Comparison of ENCODE assay signal across 12 cellular contexts in genomic region chr11:74380746-74381439, GRCh38. TPM values are rescaled to one million over a fixed set of nuclear protein-coding genes. Genes with fewer than 3 reads are reported as not detected.
DNase-seq lines count a peak whose midpoint lies in the region; ATAC-seq and TF ChIP-seq lines count a peak whose summit lies in the region.
"Had no signal": no experiment of that assay in that cellular context is flagged by ENCODE, and none has a peak within 500 bp of the region (broad histone marks: within the 10 kb centered on the region; RNA-seq: fewer than 3 reads in every experiment).

No MANE protein-coding gene starts in this region.

- no peaks in the 10 kb centered on the region for H3K27me3 ChIP-seq in thyroid gland
- H3K27me3 ChIP-seq: adrenal gland had no signal

- no peak for TF ChIP-seq CTCF in thyroid gland (IDR thresholded peaks at IDR 0.05)

- H3K9me3 Mint-ChIP-seq in activated CD4-positive, alpha-beta T cell treated with anti-CD3 and anti-CD28 coated beads, Interleukin-2, amount 10 ng/mL, durations not matched to agents 24 days and 14 days: no peaks in the 10 kb centered on the region
- no peaks in the 10 kb centered on the region for H3K9me3 Mint-ChIP-seq in effector memory CD8-positive, alpha-beta T cell

- H3K4me3 Mint-ChIP-seq in activated CD4-positive, alpha-beta T cell treated with anti-CD3 and anti-CD28 coated beads, Interleukin-2, amount 10 ng/mL, durations not matched to agents 24 days and 14 days: no peak overlapping the region
- no peak overlapping the region for H3K4me3 Mint-ChIP-seq in effector memory CD8-positive, alpha-beta T cell

- intact Hi-C loops in activated CD4-positive, alpha-beta T cell treated with anti-CD3 and anti-CD28 coated beads, Interleukin-2, amount 10 ng/mL, durations not matched to agents 24 days and 14 days (cut with micrococcal nuclease): no loop called here
- intact Hi-C loops in thyroid gland (cut with DNase I): loop anchor here (10.0 kb wide), 1 partner anchor 126 kb away; no protein-coding TSS in a partner anchor

- H3K4me1 ChIP-seq in thyroid gland: peaks cover 0 to 7% of the 10 kb centered on the region in 2 donors
- H3K4me1 ChIP-seq: adrenal gland had no signal

- H3K36me3 ChIP-seq in thyroid gland: no peaks in the 10 kb centered on the region
- H3K36me3 ChIP-seq: adrenal gland had no signal

- no peaks in the 10 kb centered on the region for H3K36me3 Mint-ChIP-seq in activated CD4-positive, alpha-beta T cell treated with anti-CD3 and anti-CD28 coated beads, Interleukin-2, amount 10 ng/mL, durations not matched to agents 24 days and 14 days (ENCODE audit: low read depth)
- H3K36me3 Mint-ChIP-seq in effector memory CD8-positive, alpha-beta T cell (ENCODE audit: insufficient read depth): peaks cover 3% of the 10 kb centered on the region

- ATAC-seq in effector memory CD8-positive, alpha-beta T cell (replicated peaks): no peak

- H3K9me3 ChIP-seq in thyroid gland: no peaks in the 10 kb centered on the region
- H3K9me3 ChIP-seq: adrenal gland had no signal

- no peak overlapping the region for H3K4me3 ChIP-seq in thyroid gland (replicated peaks in 1 of 3)
- H3K4me3 ChIP-seq: adrenal gland had no signal

- no peak for TF ChIP-seq POLR2A in thyroid gland (IDR thresholded peaks at IDR 0.05)

- no peak for DNase-seq in activated CD4-positive, alpha-beta T cell treated with anti-CD3 and anti-CD28 coated beads, Interleukin-2, amount 10 ng/mL, durations not matched to agents 24 days and 14 days
- DNase-seq in activated CD4-positive, alpha-beta T cell treated with anti-CD3 and anti-CD28 coated beads, Interleukin-2, amount 50 U/mL, for 1 hour: no peak
- peak; percentile 91 for DNase-seq in NCI-H2196 (lab: John Stamatoyannopoulos, UW; ENCODE audit: unreplicated experiment)
- DNase-seq in amniotic epithelial cell (ENCODE audit: low read depth): peak; percentile 24
- peak; percentile 70 to 76 for DNase-seq in thyroid gland
- DNase-seq in AML-193 (lab: John Stamatoyannopoulos, UW): no peak
- no peak for DNase-seq in activated gamma-delta T cell (lab: John Stamatoyannopoulos, UW)
- no peak for DNase-seq in effector memory CD8-positive, alpha-beta T cell
- DNase-seq: hypothalamus, NCI-H524 treated with DMSO at 0.1 percent for 48 hours, T-helper 1 cell had no signal

- no peaks in the 10 kb centered on the region for H3K27me3 Mint-ChIP-seq in activated CD4-positive, alpha-beta T cell treated with anti-CD3 and anti-CD28 coated beads, Interleukin-2, amount 10 ng/mL, durations not matched to agents 24 days and 14 days
- no peaks in the 10 kb centered on the region for H3K27me3 Mint-ChIP-seq in effector memory CD8-positive, alpha-beta T cell

- H3K4me1 Mint-ChIP-seq in activated CD4-positive, alpha-beta T cell treated with anti-CD3 and anti-CD28 coated beads, Interleukin-2, amount 10 ng/mL, durations not matched to agents 24 days and 14 days: peaks cover 4% of the 10 kb centered on the region
- peaks cover 0 to 1% of the 10 kb centered on the region in 2 donors for H3K4me1 Mint-ChIP-seq in effector memory CD8-positive, alpha-beta T cell (ENCODE audit: low read depth in 2 of 2)

- WGBS in thyroid gland, 2 donors: 92 to 100% methylated on average over 1 of the region's 1 CpG

- peak overlapping the region; percentile 45 for H3K27ac Mint-ChIP-seq in activated CD4-positive, alpha-beta T cell treated with anti-CD3 and anti-CD28 coated beads, Interleukin-2, amount 10 ng/mL, durations not matched to agents 24 days and 14 days
- no peak overlapping the region for H3K27ac Mint-ChIP-seq in effector memory CD8-positive, alpha-beta T cell

- H3K27ac ChIP-seq in thyroid gland: no peak overlapping the region
- H3K27ac ChIP-seq: adrenal gland had no signal

RNA-seq across cellular contexts. Expression of gene PGM2L1, which starts 17.3 kb away (rescaled TPM):
- 4.7 and 4.9 TPM in 2 replicates for total RNA-seq in activated CD4-positive, alpha-beta T cell treated with anti-CD3 and anti-CD28 coated beads, Interleukin-2, amount 10 ng/mL, durations not matched to agents 24 days and 14 days
- total RNA-seq in thyroid gland: 10 to 100 TPM in 1 of 4 donors, 1 to 10 TPM in 3; 5.0 to 11.4 (median 5.6) TPM

Comparison
In these comparisons a context has a peak if more than half of its experiments do, and no peak if none do; other contexts are left out.
1. DNase-seq: peak in NCI-H2196 (single experiment), amniotic epithelial cell (single experiment) and thyroid gland (2 of 2); none in activated CD4-positive, alpha-beta T cell treated with anti-CD3 and anti-CD28 coated beads, Interleukin-2, amount 10 ng/mL, durations not matched to agents 24 days and 14 days (single experiment), activated CD4-positive, alpha-beta T cell treated with anti-CD3 and anti-CD28 coated beads, Interleukin-2, amount 50 U/mL, for 1 hour (single experiment), AML-193 (0 of 2), activated gamma-delta T cell (single experiment) and effector memory CD8-positive, alpha-beta T cell (0 of 3).